In the genomic region with DNA sequence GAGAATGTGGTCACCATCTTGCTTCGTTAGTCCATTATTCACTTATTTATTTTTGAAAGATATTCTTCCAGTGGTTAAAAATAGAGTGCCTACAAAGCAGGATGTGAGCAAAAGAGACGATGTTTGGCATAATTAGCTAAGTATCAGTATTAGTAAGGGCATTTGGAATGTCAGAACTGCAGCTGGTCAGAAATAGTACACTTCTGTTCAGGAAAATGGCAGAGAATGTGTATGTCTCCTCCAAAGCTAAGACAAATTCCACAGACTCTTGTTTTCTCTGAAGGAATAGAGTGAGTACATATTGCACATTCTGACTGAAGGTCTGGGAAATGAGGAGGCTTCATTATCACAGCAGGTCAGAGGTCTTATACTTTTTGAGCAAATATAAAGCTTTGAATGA, we compare ENCODE assay signal across 20 cellular contexts.
"Had no signal": no experiment of that assay in that cellular context is flagged by ENCODE, and none has a peak within 500 bp of the region (broad histone marks: within the 10 kb centered on the region; RNA-seq: fewer than 3 reads in every experiment).

No MANE protein-coding gene starts in this region.

- H3K4me1 ChIP-seq: gastrocnemius medialis, left lung had no signal

- H3K27ac Mint-ChIP-seq: activated CD8-positive, alpha-beta T cell treated with anti-CD3 and anti-CD28 coated beads for 36 hours; natural killer cell; WTC11 had no signal

- H3K36me3 Mint-ChIP-seq: natural killer cell, WTC11 had no signal

- H3K4me3 ChIP-seq: esophagus squamous epithelium, gastrocnemius medialis, left lung, suprapubic skin had no signal

- DNase-seq: activated CD4-positive, alpha-beta T cell treated with anti-CD3 and anti-CD28 coated beads for 4 hours; activated CD8-positive, alpha-beta T cell treated with anti-CD3 and anti-CD28 coated beads for 36 hours; activated effector memory CD4-positive, alpha-beta T cell treated with Interleukin-2 at 50 U/mL for 16 hours; activated naive CD4-positive, alpha-beta T cell treated with anti-CD3 and anti-CD28 coated beads, Interleukin-2, amount 50 U/mL, for 16 hours; activated T-cell treated with anti-CD3 and anti-CD28 coated beads, Interleukin-2, amount 50 U/mL, for 4 hours; central memory CD4-positive, alpha-beta T cell; cortex of kidney; effector CD4-positive, alpha-beta T cell; esophagus squamous epithelium; gastrocnemius medialis; left lung; natural killer cell; nucleus accumbens; posterior cingulate gyrus; retina; small intestine; stimulated activated naive CD8-positive, alpha-beta T cell treated with anti-CD3 and anti-CD28 coated beads, Interleukin-15, Interleukin-2, amounts not matched to agents 100 U/mL and 50 U/mL, for 24 hours; T-helper 2 cell had no signal

- H3K36me3 ChIP-seq: esophagus squamous epithelium, gastrocnemius medialis, left lung, suprapubic skin had no signal

- H3K4me3 Mint-ChIP-seq: activated CD8-positive, alpha-beta T cell treated with anti-CD3 and anti-CD28 coated beads for 36 hours; activated T-cell treated with anti-CD3 and anti-CD28 coated beads, Interleukin-2, amount 50 U/mL, for 4 hours; natural killer cell; WTC11 had no signal

- H3K27me3 ChIP-seq: esophagus squamous epithelium, gastrocnemius medialis, left lung, suprapubic skin had no signal

- H3K9me3 ChIP-seq: esophagus squamous epithelium, gastrocnemius medialis, left lung, suprapubic skin had no signal

- H3K9me3 Mint-ChIP-seq: activated CD8-positive, alpha-beta T cell treated with anti-CD3 and anti-CD28 coated beads for 36 hours; activated T-cell treated with anti-CD3 and anti-CD28 coated beads, Interleukin-2, amount 50 U/mL, for 4 hours; natural killer cell; WTC11 had no signal

- ATAC-seq: activated CD8-positive, alpha-beta T cell treated with anti-CD3 and anti-CD28 coated beads for 36 hours; activated T-cell treated with anti-CD3 and anti-CD28 coated beads, Interleukin-2, amount 50 U/mL, for 4 hours; gastrocnemius medialis; left lung; natural killer cell; stimulated activated naive CD8-positive, alpha-beta T cell treated with anti-CD3 and anti-CD28 coated beads, Interleukin-15, Interleukin-2, amounts not matched to agents 100 U/mL and 50 U/mL, for 24 hours; WTC11 had no signal

- H3K27me3 Mint-ChIP-seq: activated CD8-positive, alpha-beta T cell treated with anti-CD3 and anti-CD28 coated beads for 36 hours had no signal

- H3K4me1 Mint-ChIP-seq: natural killer cell had no signal

- H3K27ac ChIP-seq: gastrocnemius medialis, left lung, suprapubic skin had no signal
